ENCODE assay signal across 8 cellular contexts in genomic region chr7:12403287-12404181, GRCh38. TPM values are rescaled to one million over a fixed set of nuclear protein-coding genes. Genes with fewer than 3 reads are reported as not detected.
DNase-seq lines count a peak whose midpoint lies in the region; ATAC-seq and TF ChIP-seq lines count a peak whose summit lies in the region.

TSS of gene VWDE (minus strand) at chr7:12403865. CDS start at chr7:12403716, 149 bp downstream.

- POLR2A ChIA-PET in GM10248 (lab: Yijun Ruan, JAX): no interaction called here

- intact Hi-C loops in tibial artery (cut with DNase I; ENCODE audit: low total_unique reads): no loop called here

- CTCF ChIA-PET in GM10248 (lab: Yijun Ruan, JAX): interaction anchor here (0.9 to 1.7 kb wide), 3 partner anchors 10 to 31 kb away, joined by 3 to 4 read pairs (median 3); no protein-coding TSS in a partner anchor

- no peaks in the 10 kb centered on the region for H3K36me3 ChIP-seq in neuron (ENCODE audit: insufficient read depth, low read length)
- H3K36me3 ChIP-seq in tibial artery: no peaks in the 10 kb centered on the region

- H3K9me3 ChIP-seq in neuron (ENCODE audit: low read length) (peaks cover 2% of the 10 kb centered on the region), tibial artery (no peaks in the 10 kb centered on the region)

- H3K27me3 ChIP-seq in neuron (ENCODE audit: insufficient read depth, low read length) (peaks cover 33% of the 10 kb centered on the region), tibial artery (peaks cover 0 to 4% of the 10 kb centered on the region in 2 donors)

- peak; percentile 32 for DNase-seq in GM10248 (ENCODE audit: extremely low spot score)
- DNase-seq in NCI-H526 (lab: John Stamatoyannopoulos, UW): peak; percentile 91 to 96
- DNase-seq in activated CD8-positive, alpha-beta memory T cell treated with anti-CD3 and anti-CD28 coated beads, Interleukin-2, amount 50 U/mL, for 4 hours: peak; percentile 34
- no peak for DNase-seq in tibial artery

- peak; percentile 56 for ATAC-seq in HG03095 (IDR thresholded peaks at IDR 0.05; ENCODE audit: unreplicated experiment)
- peak; percentile 51 for ATAC-seq in esophagus mucosa
- no peak for ATAC-seq in GM19035 (IDR thresholded peaks at IDR 0.05; ENCODE audit: unreplicated experiment)

- H3K4me3 ChIP-seq in neuron (ENCODE audit: low read length) (peak within 1 kb of the TSS; percentile 28), tibial artery (peak within 1 kb of the TSS; percentile 12 to 32)

- peak within 1 kb of the TSS; percentile 40 for H2AFZ ChIP-seq in neuron (ENCODE audit: low read depth, low read length)

- no peak for TF ChIP-seq CTCF in GM10248 (IDR thresholded peaks at IDR 0.05; ENCODE audit: control extremely low read depth, extremely low read depth, low read depth, missing control alignments)
- no peak for TF ChIP-seq CTCF in tibial artery (IDR thresholded peaks at IDR 0.05)

- no peak within 1 kb of the TSS for H3K27ac ChIP-seq in tibial artery

- peaks cover 7% of the 10 kb centered on the region for H3K4me1 ChIP-seq in neuron (ENCODE audit: insufficient read depth, low read length)
- H3K4me1 ChIP-seq in tibial artery: peaks cover 0 to 11% (median 8%) of the 10 kb centered on the region in 4 donors

RNA-seq across cellular contexts. Expression of gene VWDE, which starts in this region (rescaled TPM):
- total RNA-seq in esophagus mucosa: 0.36 TPM

Comparison
In these comparisons a context has a peak if more than half of its experiments do, and no peak if none do; other contexts are left out.
1. Peak in ATAC-seq in esophagus mucosa; RNA of the gene not detected or under 1 TPM.
2. DNase-seq: peak in GM10248 (single experiment), NCI-H526 (2 of 2) and activated CD8-positive, alpha-beta memory T cell treated with anti-CD3 and anti-CD28 coated beads, Interleukin-2, amount 50 U/mL, for 4 hours (single experiment); none in tibial artery (0 of 2).